Comparison of ENCODE assay signal across 8 cellular contexts in the genomic region with DNA sequence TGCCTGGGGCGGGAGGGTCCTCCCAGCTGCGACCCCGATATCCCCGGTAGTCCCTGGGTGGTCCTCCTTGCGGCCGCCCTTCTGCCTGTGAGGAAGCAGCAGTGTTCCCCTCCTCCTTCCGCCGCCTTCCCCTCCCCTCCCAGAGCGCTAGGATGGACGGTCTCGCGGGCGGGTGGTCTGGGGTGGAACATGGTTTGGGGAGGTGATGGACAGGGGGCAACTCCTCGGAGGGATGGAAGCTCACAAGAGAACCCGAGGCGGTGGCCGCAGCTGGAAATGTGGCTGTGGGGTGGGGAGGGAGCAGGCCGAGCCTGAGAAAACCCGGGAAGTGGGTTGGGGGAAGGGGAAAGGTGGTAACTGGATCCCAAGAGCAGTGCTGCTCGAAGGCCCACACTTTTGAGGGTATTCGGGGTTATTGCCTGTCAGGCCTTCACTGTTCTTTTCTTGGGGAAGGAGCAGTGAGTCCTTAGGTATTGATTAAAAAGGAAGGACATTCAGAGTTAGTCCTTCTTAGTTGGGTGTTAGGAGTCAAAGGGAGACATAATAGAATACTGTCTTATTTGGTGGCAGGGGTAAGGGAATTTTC. TPM values are rescaled to one million over a fixed set of nuclear protein-coding genes. Genes with fewer than 3 reads are reported as not detected.
DNase-seq lines count a peak whose midpoint lies in the region; ATAC-seq and TF ChIP-seq lines count a peak whose summit lies in the region.

No MANE protein-coding gene starts in this region.

- H4K20me1 ChIP-seq in DND-41 (ENCODE audit: insufficient read depth, low read length), result peaks cover 21% of the 10 kb centered on the region

- H3K9me3 ChIP-seq in DND-41 (ENCODE audit: insufficient read depth, low read length, severe bottlenecking) (no peaks in the 10 kb centered on the region), endodermal cell (ENCODE audit: control insufficient read depth, low read length) (no peaks in the 10 kb centered on the region)

- H3K4me2 ChIP-seq in DND-41 (ENCODE audit: insufficient read depth, low read length), result peak overlapping the region; percentile 64

- H3K9ac ChIP-seq in DND-41 (ENCODE audit: low read depth, low read length) (peak overlapping the region; percentile 79), endodermal cell (ENCODE audit: extremely low read depth, low read length, poor library complexity, severe bottlenecking) (peak overlapping the region; percentile 93)

- peak overlapping the region; percentile 88 for H3K27ac ChIP-seq in DND-41 (ENCODE audit: low read length)
- H3K27ac ChIP-seq in endodermal cell (ENCODE audit: low read depth, low read length), result peak overlapping the region; percentile 96

- ATAC-seq in DND-41 (ENCODE audit: insufficient read depth, low read depth), result peak; percentile 53
- ATAC-seq in GM21529 (IDR thresholded peaks at IDR 0.05; ENCODE audit: unreplicated experiment), result peak; percentile 23

- peaks cover 2% of the 10 kb centered on the region for H3K27me3 Mint-ChIP-seq in endodermal cell (ENCODE audit: insufficient read depth)
- no peaks in the 10 kb centered on the region for H3K27me3 Mint-ChIP-seq in stimulated activated naive CD8-positive, alpha-beta T cell treated with anti-CD3 and anti-CD28 coated beads, Interleukin-15, Interleukin-2, amounts not matched to agents 100 ng/mL and 50 ng/mL, for 24 hours

- H3K4me1 Mint-ChIP-seq in endodermal cell, result peaks cover 18% of the 10 kb centered on the region
- H3K4me1 Mint-ChIP-seq in stimulated activated naive CD8-positive, alpha-beta T cell treated with anti-CD3 and anti-CD28 coated beads, Interleukin-15, Interleukin-2, amounts not matched to agents 100 ng/mL and 50 ng/mL, for 24 hours (ENCODE audit: low read depth), result peaks cover 52% of the 10 kb centered on the region

- TF ChIP-seq CTCF in DND-41 (IDR thresholded peaks at IDR 0.05; ENCODE audit: borderline replicate concordance, extremely low read depth, low read length, poor library complexity, severe bottlenecking) (no peak), WI38 (IDR thresholded peaks at IDR 0.05; ENCODE audit: low read depth, low read length) (no peak), endodermal cell (conservative IDR thresholded peaks at IDR 0.05) (no peak)

- H3K4me1 ChIP-seq in DND-41 (ENCODE audit: insufficient read depth, low read length) (peaks cover 35% of the 10 kb centered on the region), endodermal cell (ENCODE audit: control insufficient read depth, insufficient read depth, low read length) (no peaks in the 10 kb centered on the region)

- 0% methylated on average over 1 to 21 of the region's 21 CpGs for WGBS in endodermal cell (ENCODE audit: insufficient coverage in 1 of 2, insufficient read length in 1 of 2), 2 experiments

- H3K36me3 ChIP-seq in DND-41 (ENCODE audit: insufficient read depth, low read length) (peaks cover 13% of the 10 kb centered on the region), endodermal cell (ENCODE audit: control insufficient read depth, insufficient read depth, low read length) (peaks cover 14% of the 10 kb centered on the region)

- peak overlapping the region; percentile 83 for H2AFZ ChIP-seq in DND-41 (ENCODE audit: low read depth, low read length)

- H3K4me3 Mint-ChIP-seq in endodermal cell, result peak overlapping the region; percentile 99
- peak overlapping the region; percentile 97 for H3K4me3 Mint-ChIP-seq in stimulated activated naive CD8-positive, alpha-beta T cell treated with anti-CD3 and anti-CD28 coated beads, Interleukin-15, Interleukin-2, amounts not matched to agents 100 ng/mL and 50 ng/mL, for 24 hours

- peak overlapping the region; percentile 100 for H3K27ac Mint-ChIP-seq in endodermal cell
- H3K27ac Mint-ChIP-seq in stimulated activated naive CD8-positive, alpha-beta T cell treated with anti-CD3 and anti-CD28 coated beads, Interleukin-15, Interleukin-2, amounts not matched to agents 100 ng/mL and 50 ng/mL, for 24 hours, result peak overlapping the region; percentile 96

- peak overlapping the region; percentile 61 to 86 for H3K4me3 ChIP-seq in DND-41 (ENCODE audit: low read depth in 1 of 2, low read length in 2 of 2)
- H3K4me3 ChIP-seq in Jurkat, Clone E6-1 (ENCODE audit: low read length), result peak overlapping the region; percentile 93
- peak overlapping the region; percentile 92 for H3K4me3 ChIP-seq in WI38 (ENCODE audit: low read depth, low read length)
- peak overlapping the region; percentile 100 for H3K4me3 ChIP-seq in endodermal cell (ENCODE audit: low read length)

- peaks cover 65% of the 10 kb centered on the region for H3K79me2 ChIP-seq in DND-41 (ENCODE audit: insufficient read depth, low read length)

- peak; percentile 64 for DNase-seq in DND-41
- DNase-seq in Jurkat, Clone E6-1 (ENCODE audit: low read depth, low spot score), result no peak
- peak; percentile 86 for DNase-seq in endodermal cell
- DNase-seq in midbrain (lab: John Stamatoyannopoulos, UW), result peak; percentile 68
- no peak for DNase-seq in NCI-H226

- no peaks in the 10 kb centered on the region for H3K27me3 ChIP-seq in DND-41 (ENCODE audit: insufficient read depth, low read length, poor library complexity)
- H3K27me3 ChIP-seq in endodermal cell (ENCODE audit: control insufficient read depth, insufficient read depth, low read length, poor library complexity, severe bottlenecking), result no peaks in the 10 kb centered on the region

- H3K36me3 Mint-ChIP-seq in endodermal cell (ENCODE audit: low read depth), result peaks cover 13% of the 10 kb centered on the region
- H3K36me3 Mint-ChIP-seq in stimulated activated naive CD8-positive, alpha-beta T cell treated with anti-CD3 and anti-CD28 coated beads, Interleukin-15, Interleukin-2, amounts not matched to agents 100 ng/mL and 50 ng/mL, for 24 hours (ENCODE audit: low read depth), result peaks cover 21% of the 10 kb centered on the region

- no peaks in the 10 kb centered on the region for H3K9me3 Mint-ChIP-seq in endodermal cell
- no peaks in the 10 kb centered on the region for H3K9me3 Mint-ChIP-seq in stimulated activated naive CD8-positive, alpha-beta T cell treated with anti-CD3 and anti-CD28 coated beads, Interleukin-15, Interleukin-2, amounts not matched to agents 100 ng/mL and 50 ng/mL, for 24 hours

RNA-seq across cellular contexts. Expression of a gene that starts 0.6 kb away (rescaled TPM):
- polyA plus RNA-seq in Jurkat, Clone E6-1 (2012; ENCODE audit: insufficient read depth, insufficient read length), result 122 TPM
- 100 to 1,000 TPM; 139 to 143 TPM for total RNA-seq in endodermal cell
- polyA plus RNA-seq in endodermal cell (2013, experiment 1 of 2), result 107 TPM
- polyA plus RNA-seq in endodermal cell (2013, experiment 2 of 2), result 93.9 TPM

RNA-seq across cellular contexts. Expression of a gene that starts 59.9 kb away (rescaled TPM):
- polyA plus RNA-seq in Jurkat, Clone E6-1 (2012; ENCODE audit: insufficient read depth, insufficient read length), result 11.7 TPM
- 10 to 100 TPM; 24.3 to 24.6 TPM for total RNA-seq in endodermal cell
- 28.6 TPM for polyA plus RNA-seq in endodermal cell (2013, experiment 1 of 2)
- polyA plus RNA-seq in endodermal cell (2013, experiment 2 of 2), result 30.4 TPM

Comparison
In these comparisons a context has a peak if more than half of its experiments do, and no peak if none do; other contexts are left out.
1. DNase-seq: peak in DND-41 (single experiment), endodermal cell (single experiment) and midbrain (single experiment); none in Jurkat, Clone E6-1 (single experiment) and NCI-H226 (single experiment).
2. Peak in every context shown above with its lines, with median percentiles within 50 percentile points of each other: H3K4me3 ChIP-seq.